ENCODE assay signal across 12 cellular contexts in genomic region chr12:105445261-105446015, GRCh38.
DNase-seq lines count a peak whose midpoint lies in the region; ATAC-seq and TF ChIP-seq lines count a peak whose summit lies in the region.
"Had no signal": no experiment of that assay in that cellular context is flagged by ENCODE, and none has a peak within 500 bp of the region (broad histone marks: within the 10 kb centered on the region; RNA-seq: fewer than 3 reads in every experiment).

No MANE protein-coding gene starts in this region.

- H3K4me1 ChIP-seq in HUES48 (ENCODE audit: control insufficient read depth, insufficient read depth, low read length) (peaks cover 22% of the 10 kb centered on the region), gastrocnemius medialis (peaks cover 0 to 22% of the 10 kb centered on the region in 2 donors)
- H3K4me1 ChIP-seq: right lobe of liver had no signal

- DNase-seq in left ventricle myocardium superior (no peak), gastrocnemius medialis (no peak), germinal center (ENCODE audit: low spot score) (no peak)
- no peak for DNase-seq in activated naive CD4-positive, alpha-beta T cell (lab: John Stamatoyannopoulos, UW)
- DNase-seq: DMS79 treated with DMSO at 0.1 percent for 48 hours; effector CD4-positive, alpha-beta T cell; NCI-H1417 treated with DMSO at 0.1 percent for 48 hours; right lobe of liver had no signal

- H3K9me3 ChIP-seq in HUES48 (ENCODE audit: control insufficient read depth, insufficient read depth, low read length): no peaks in the 10 kb centered on the region
- no peaks in the 10 kb centered on the region for H3K9me3 ChIP-seq in gastrocnemius medialis
- H3K9me3 ChIP-seq: HAP-1, right lobe of liver had no signal

- in situ Hi-C loops in gastrocnemius medialis (cut with MboI; ENCODE audit: low sequenced_read_pairs in 4 of 4): no loop called here

- H3K4me3 ChIP-seq in HUES48 (ENCODE audit: low read depth, low read length): no peak overlapping the region
- H3K4me3 ChIP-seq in gastrocnemius medialis: no peak overlapping the region
- H3K4me3 ChIP-seq: HAP-1, right lobe of liver had no signal

- ATAC-seq in left ventricle myocardium superior: peak; percentile 60
- peak; percentile 56 to 65 for ATAC-seq in gastrocnemius medialis
- no peak for ATAC-seq in GM19328 (IDR thresholded peaks at IDR 0.05; ENCODE audit: unreplicated experiment)

- H3K27ac ChIP-seq in HUES48 (ENCODE audit: low read depth, low read length): peak overlapping the region; percentile 47
- H3K27ac ChIP-seq in VCaP: 0 out of 2 replicates have a peak overlapping the region, but pooled peaks have one; percentile 18
- peak overlapping the region in 2 of 4 donors; percentile 27 to 44 for H3K27ac ChIP-seq in gastrocnemius medialis
- H3K27ac ChIP-seq: right lobe of liver had no signal

- no peak overlapping the region; the same call in 1 of the 2 replicates for H3K9ac ChIP-seq in HUES48 (ENCODE audit: low read depth, low read length)

- intact Hi-C loops in left ventricle myocardium superior (cut with micrococcal nuclease): no loop called here
- intact Hi-C loops in gastrocnemius medialis (cut with DNase I; ENCODE audit: low total_unique reads): no loop called here

- H3K36me3 ChIP-seq in HUES48 (ENCODE audit: control insufficient read depth, insufficient read depth, low read length) (no peaks in the 10 kb centered on the region), gastrocnemius medialis (no peaks in the 10 kb centered on the region)
- H3K36me3 ChIP-seq: HAP-1, right lobe of liver had no signal

- no peaks in the 10 kb centered on the region for H3K27me3 ChIP-seq in HUES48 (ENCODE audit: control insufficient read depth, insufficient read depth, low read length)
- no peaks in the 10 kb centered on the region for H3K27me3 ChIP-seq in gastrocnemius medialis
- H3K27me3 ChIP-seq: right lobe of liver had no signal

- TF ChIP-seq POLR2A in gastrocnemius medialis (IDR thresholded peaks at IDR 0.05): no peak

- TF ChIP-seq CTCF in VCaP (conservative IDR thresholded peaks at IDR 0.05) (no peak), gastrocnemius medialis (IDR thresholded peaks at IDR 0.05 in 4 of 5, conservative IDR thresholded peaks at IDR 0.05 in 1 of 5) (no peak)
